Comparison of ENCODE assay signal across 15 cellular contexts in the genomic region with DNA sequence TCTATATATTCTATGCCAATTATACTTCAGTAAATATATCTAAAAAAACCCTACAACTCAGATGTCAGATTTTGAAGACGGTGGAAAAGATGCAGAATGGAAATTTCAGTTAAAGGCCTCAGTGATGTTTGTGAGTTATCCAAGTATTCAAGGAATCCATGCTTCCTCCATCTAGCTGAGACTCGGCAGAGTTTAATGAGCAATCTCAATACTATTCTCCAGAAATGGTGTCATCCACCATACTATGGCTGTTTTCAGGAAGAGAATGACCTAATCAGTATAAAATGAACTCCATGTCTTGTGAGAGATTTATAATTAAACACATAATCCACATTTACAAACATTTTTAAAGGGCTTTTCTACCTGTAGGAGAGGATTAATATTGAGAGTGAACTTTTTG.
DNase-seq lines count a peak whose midpoint lies in the region; ATAC-seq and TF ChIP-seq lines count a peak whose summit lies in the region.
"Had no signal": no experiment of that assay in that cellular context is flagged by ENCODE, and none has a peak within 500 bp of the region (broad histone marks: within the 10 kb centered on the region; RNA-seq: fewer than 3 reads in every experiment).

No MANE protein-coding gene starts in this region.

- H3K4ac ChIP-seq in H9 (ENCODE audit: low read depth, low read length) = no peak overlapping the region

- H4K20me1 ChIP-seq in DND-41 (ENCODE audit: insufficient read depth, low read length) = no peaks in the 10 kb centered on the region
- no peaks in the 10 kb centered on the region for H4K20me1 ChIP-seq in H9 (ENCODE audit: control insufficient read depth, insufficient read depth, insufficient read length)

- no peak overlapping the region for H3K23ac ChIP-seq in H9 (ENCODE audit: insufficient read length, low read depth, low read length)

- H3K27ac Mint-ChIP-seq in H9 = no peak overlapping the region

- H3K4me1 ChIP-seq in DND-41 (ENCODE audit: insufficient read depth, low read length) (peaks cover 20% of the 10 kb centered on the region), H9 (ENCODE audit: insufficient read depth, low read length) (no peaks in the 10 kb centered on the region)
- H3K4me1 ChIP-seq: testis had no signal

- no peak overlapping the region for H3T11ph ChIP-seq in H9 (ENCODE audit: low read length)

- 0 out of 2 replicates have a peak, but pooled peaks cover 2% of the 10 kb centered on the region for H3K79me2 ChIP-seq in DND-41 (ENCODE audit: insufficient read depth, low read length)
- H3K79me2 ChIP-seq in H9 (ENCODE audit: insufficient read depth, low read length) = no peaks in the 10 kb centered on the region

- no peak overlapping the region for H4K5ac ChIP-seq in H9 (ENCODE audit: insufficient read length, low read depth, low read length)

- H2AK5ac ChIP-seq in H9 (ENCODE audit: insufficient read length, low read length) = no peak overlapping the region

- peaks cover 4% of the 10 kb centered on the region for H3K9me3 ChIP-seq in DND-41 (ENCODE audit: insufficient read depth, low read length, severe bottlenecking)
- no peaks in the 10 kb centered on the region for H3K9me3 ChIP-seq in H9 (ENCODE audit: control insufficient read depth, low read depth, low read length)
- H3K9me3 ChIP-seq: esophagus squamous epithelium, psoas muscle, testis had no signal

- H3K14ac ChIP-seq in H9 (ENCODE audit: insufficient read depth, low read length) = no peak overlapping the region

- no peak overlapping the region for H2BK120ac ChIP-seq in H9 (ENCODE audit: low read depth, low read length, poor library complexity, severe bottlenecking)

- H3K27me3 Mint-ChIP-seq in H9 (ENCODE audit: low read depth) = no peaks in the 10 kb centered on the region

- no peaks in the 10 kb centered on the region for H3K27me3 ChIP-seq in DND-41 (ENCODE audit: insufficient read depth, low read length, poor library complexity)
- no peaks in the 10 kb centered on the region for H3K27me3 ChIP-seq in H9 (ENCODE audit: insufficient read depth, low read length)
- H3K27me3 ChIP-seq: esophagus squamous epithelium, testis had no signal

- H4K91ac ChIP-seq in H9 (ENCODE audit: insufficient read length, low read depth, low read length) = no peak overlapping the region

- H3K56ac ChIP-seq in H9 (ENCODE audit: insufficient read length, low read depth, low read length) = no peak overlapping the region

- H3K18ac ChIP-seq in H9 (ENCODE audit: insufficient read length, low read depth, low read length) = no peak overlapping the region

- no peak overlapping the region for H2BK15ac ChIP-seq in H9 (ENCODE audit: low read depth, low read length)

- H3K4me2 ChIP-seq in DND-41 (ENCODE audit: insufficient read depth, low read length) = no peak overlapping the region
- H3K4me2 ChIP-seq in H9 (ENCODE audit: insufficient read depth, insufficient read length, low read length) = no peak overlapping the region

- H3K4me3 ChIP-seq in DND-41 (ENCODE audit: low read depth in 1 of 2, low read length in 2 of 2) = no peak overlapping the region
- H3K4me3 ChIP-seq: psoas muscle had no signal

- TF ChIP-seq CTCF in DND-41 (IDR thresholded peaks at IDR 0.05; ENCODE audit: borderline replicate concordance, extremely low read depth, low read length, poor library complexity, severe bottlenecking) = no peak
- no peak for TF ChIP-seq CTCF in H9 (conservative IDR thresholded peaks at IDR 0.05)

- no CpG with 5 or more reads among the region's 2 CpGs for whole genome bisulfite sequencing in H9 (ENCODE audit: extremely low coverage, insufficient read length, low lambda C conversion rate)

- H3K27ac ChIP-seq in DND-41 (ENCODE audit: low read length) (no peak overlapping the region), H9 (ENCODE audit: insufficient read length, low read depth, low read length) (no peak overlapping the region)

- H2AFZ ChIP-seq in DND-41 (ENCODE audit: low read depth, low read length) (peak overlapping the region; percentile 93; the same call in 1 of the 2 replicates), H9 (ENCODE audit: low read length) (no peak overlapping the region)

- no peak overlapping the region for H2BK12ac ChIP-seq in H9 (ENCODE audit: insufficient read length, low read depth, low read length)

- no peak overlapping the region for H4K8ac ChIP-seq in H9 (replicated peaks; ENCODE audit: insufficient read length, low read depth, low read length)

- peaks cover 0 to 2% of the 10 kb centered on the region in 2 experiments; a peak in 1 of 5 replicates for H3K9me3 Mint-ChIP-seq in H9

- H3K9ac ChIP-seq in DND-41 (ENCODE audit: low read depth, low read length) = no peak overlapping the region
- no peak overlapping the region for H3K9ac ChIP-seq in H9 (ENCODE audit: extremely low read depth, insufficient read length, low read length)

- H3K36me3 ChIP-seq in DND-41 (ENCODE audit: insufficient read depth, low read length) = no peaks in the 10 kb centered on the region

- H3K79me1 ChIP-seq in H9 (ENCODE audit: insufficient read depth, low read depth, low read length, poor library complexity, severe bottlenecking) = no peaks in the 10 kb centered on the region

- peaks cover 12 to 14% of the 10 kb centered on the region in 2 experiments for H3K4me1 Mint-ChIP-seq in H9

- DNase-seq in DND-41 = no peak
- DNase-seq in RKO (ENCODE audit: low spot score) = peak; percentile 80
- peak; percentile 64 for DNase-seq in fibroblast of peridontal ligament (ENCODE audit: extremely low read depth)
- DNase-seq in renal cortical epithelial cell (ENCODE audit: low read depth) = peak; percentile 71
- no peak for DNase-seq in middle frontal gyrus (ENCODE audit: extremely low spot score, low spot score)
- DNase-seq in H9 = no peak
- DNase-seq: DMS 273 treated with DMSO at 0.1 percent for 48 hours, esophagus squamous epithelium, NCI-H146, psoas muscle, T-helper 9 cell, testis had no signal

- peaks cover 0 to 1% (median 0%) of the 10 kb centered on the region in 3 experiments; a peak in 3 of 7 replicates for H3K36me3 Mint-ChIP-seq in H9 (ENCODE audit: insufficient read depth in 1 of 3, low read depth in 3 of 3)

- no peak overlapping the region for H3K4me3 Mint-ChIP-seq in H9

- no peak overlapping the region for H2BK20ac ChIP-seq in H9 (ENCODE audit: low read depth, low read length, poor library complexity, severe bottlenecking)

- H2BK5ac ChIP-seq in H9 (ENCODE audit: insufficient read length, low read length) = no peak overlapping the region

- ATAC-seq in DND-41 (ENCODE audit: insufficient read depth, low read depth) (no peak), HG02840 (IDR thresholded peaks at IDR 0.05; ENCODE audit: low FRiP score, unreplicated experiment) (no peak), GM18909 (IDR thresholded peaks at IDR 0.05; ENCODE audit: poor library complexity, unreplicated experiment) (no peak)
- ATAC-seq: left lobe of liver, psoas muscle had no signal

- H3K23me2 ChIP-seq in H9 (ENCODE audit: insufficient read length, low read depth, low read length, poor library complexity, severe bottlenecking) = no peaks in the 10 kb centered on the region

Comparison
In these comparisons a context has a peak if more than half of its experiments do, and no peak if none do; other contexts are left out.
1. DNase-seq: peak in RKO (single experiment), fibroblast of peridontal ligament (single experiment) and renal cortical epithelial cell (single experiment); none in DND-41 (single experiment), middle frontal gyrus (single experiment) and H9 (single experiment).